8 cellular contexts compared by ENCODE assay signal in the genomic region with DNA sequence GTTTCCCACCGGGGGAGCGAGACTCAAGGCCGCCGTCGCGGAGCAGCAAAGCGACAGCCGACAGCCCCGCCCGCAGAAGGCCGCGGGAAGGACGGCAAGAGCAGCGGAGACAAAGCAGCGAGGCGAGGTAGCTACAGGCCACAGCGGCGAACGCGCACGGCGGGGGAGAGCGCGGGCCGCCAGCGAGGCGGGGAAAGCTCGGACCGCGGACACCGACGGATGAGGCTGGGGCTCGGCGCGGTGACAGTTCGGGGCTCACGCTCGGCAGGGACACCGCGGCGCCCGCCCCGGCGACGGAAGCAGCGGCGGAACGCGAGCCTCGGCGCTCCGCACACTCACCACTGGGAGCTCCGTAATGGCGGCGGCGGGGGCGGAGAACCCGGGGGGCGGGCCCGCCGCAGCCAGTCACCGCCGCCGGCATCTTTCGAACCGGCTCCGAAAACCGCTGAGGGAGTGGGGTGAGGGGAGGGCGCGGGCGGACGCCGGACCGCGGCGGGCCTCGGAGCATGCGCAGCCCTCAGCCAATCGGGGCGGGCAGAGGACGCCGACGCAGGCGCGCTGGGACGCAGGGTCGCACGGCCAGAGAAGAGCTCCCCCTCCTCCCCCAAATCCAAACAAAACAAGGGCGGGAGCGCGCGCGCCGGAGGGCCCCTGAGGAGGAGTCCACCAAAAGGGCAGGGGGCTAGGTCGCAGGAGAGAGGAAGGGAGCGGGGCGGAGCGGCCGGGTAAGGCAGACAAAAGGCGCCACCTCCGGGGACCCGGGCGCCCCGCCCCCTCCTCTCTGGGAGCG.
A peak's percentile ranks its signal among the peaks of the same experiment; 100 is the strongest.
DNase-seq lines count a peak whose midpoint lies in the region; ATAC-seq and TF ChIP-seq lines count a peak whose summit lies in the region.

No MANE protein-coding gene starts in this region.

- TF ChIP-seq CTCF in brain microvascular endothelial cell (IDR thresholded peaks at IDR 0.05; ENCODE audit: low read depth, low read length, missing control alignments) = no peak

- DNase-seq in 8988T = peak; percentile 57
- DNase-seq in NCI-H2107 treated with DMSO at 0.1 percent for 48 hours (lab: John Stamatoyannopoulos, UW; ENCODE audit: unreplicated experiment) = peak; percentile 83
- peak; percentile 97 for DNase-seq in UCSD-AML1 (lab: John Stamatoyannopoulos, UW; ENCODE audit: unreplicated experiment)
- DNase-seq in brain microvascular endothelial cell = peak; percentile 86
- peak; percentile 79 for DNase-seq in skeletal muscle cell (ENCODE audit: low read depth)

- peak overlapping the region; percentile 93 for H3K27ac ChIP-seq in brain microvascular endothelial cell

- H3K36me3 ChIP-seq in brain microvascular endothelial cell (replicated peaks) = no peaks in the 10 kb centered on the region

- in situ Hi-C loops in brain microvascular endothelial cell (cut with HindIII; ENCODE audit: low pct_ligation_motif_present, low sequenced_read_pairs) = no loop called here

- H3K4me3 ChIP-seq in brain microvascular endothelial cell (ENCODE audit: low read depth, low read length) (peak overlapping the region; percentile 93), iPS-11a (ENCODE audit: low read depth, low read length) (peak overlapping the region; percentile 77), skeletal muscle cell (ENCODE audit: low read depth, low read length) (peak overlapping the region; percentile 77)

- H3K27me3 ChIP-seq in brain microvascular endothelial cell (replicated peaks) = no peaks in the 10 kb centered on the region

- ATAC-seq in GM18858 (IDR thresholded peaks at IDR 0.05; ENCODE audit: unreplicated experiment) (peak; percentile 55), HG03066 (IDR thresholded peaks at IDR 0.05; ENCODE audit: low read depth, unreplicated experiment) (peak; percentile 69)

Comparison
In these comparisons a context has a peak if more than half of its experiments do, and no peak if none do; other contexts are left out.
1. Peak in every context shown above with its lines: DNase-seq, ATAC-seq, H3K4me3 ChIP-seq and H3K27ac ChIP-seq.